In genomic region chr7:149460493-149461330, GRCh38 we compare ENCODE assay signal across 8 cellular contexts. TPM values are rescaled to one million over a fixed set of nuclear protein-coding genes. Genes with fewer than 3 reads are reported as not detected.
A peak's percentile ranks its signal among the peaks of the same experiment; 100 is the strongest.
DNase-seq lines count a peak whose midpoint lies in the region; ATAC-seq and TF ChIP-seq lines count a peak whose summit lies in the region.

Gene ZNF777 (minus strand): TSS chr7:149461062. CDS start chr7:149456022, 5,040 bp downstream.

- intact Hi-C loops in vagina (cut with DNase I): no loop called here

- peak within 1 kb of the TSS; percentile 78 to 84 for H3K4me3 ChIP-seq in right atrium auricular region
- H3K4me3 ChIP-seq in vagina: peak within 1 kb of the TSS; percentile 78 to 82

- no peak for TF ChIP-seq POLR2A in vagina (IDR thresholded peaks at IDR 0.05)

- no peaks in the 10 kb centered on the region for H3K9me3 ChIP-seq in right atrium auricular region
- no peaks in the 10 kb centered on the region for H3K9me3 ChIP-seq in vagina

- H3K27me3 ChIP-seq in right atrium auricular region (no peaks in the 10 kb centered on the region), vagina (no peaks in the 10 kb centered on the region)

- DNase-seq in NCI-H1048 (lab: John Stamatoyannopoulos, UW): peak; percentile 40
- DNase-seq in T-helper 1 cell: peak; percentile 60 to 87 (median 71)
- peak; percentile 87 for DNase-seq in amniotic epithelial cell (ENCODE audit: low read depth)
- peak; percentile 83 for DNase-seq in right atrium auricular region (ENCODE audit: low spot score)
- DNase-seq in putamen (ENCODE audit: low spot score): peak; percentile 84
- peak in 1 of 2 donors; percentile 87 for DNase-seq in vagina (ENCODE audit: extremely low spot score in 2 of 2)

- ATAC-seq in HG02588 (IDR thresholded peaks at IDR 0.05; ENCODE audit: unreplicated experiment): peak; percentile 91

- H3K36me3 ChIP-seq in right atrium auricular region (peaks cover under 1% of the 10 kb centered on the region), vagina (peaks cover 0 to 2% of the 10 kb centered on the region in 2 donors)

- TF ChIP-seq CTCF in GM12873 (IDR thresholded peaks at IDR 0.05; ENCODE audit: insufficient read depth, low read depth, low read length, missing control alignments) (peak; percentile 59), right atrium auricular region (IDR thresholded peaks at IDR 0.05) (peak; percentile 12 to 57), vagina (IDR thresholded peaks at IDR 0.05) (peak in 1 of 3 experiments; percentile 31)

- H3K27ac ChIP-seq in right atrium auricular region (peak within 1 kb of the TSS; percentile 76 to 79), vagina (peak within 1 kb of the TSS; percentile 87)

- H3K4me1 ChIP-seq in right atrium auricular region (peaks cover 0 to 16% of the 10 kb centered on the region in 2 donors), vagina (peaks cover 17% of the 10 kb centered on the region)

RNA-seq across cellular contexts. Expression of gene ZNF777, which starts in this region (rescaled TPM):
- total RNA-seq in right atrium auricular region (1 to 10 TPM; 6.0 to 8.4 TPM), vagina (13.5 TPM)
